ENCODE assay signal across 18 cellular contexts in the genomic region with DNA sequence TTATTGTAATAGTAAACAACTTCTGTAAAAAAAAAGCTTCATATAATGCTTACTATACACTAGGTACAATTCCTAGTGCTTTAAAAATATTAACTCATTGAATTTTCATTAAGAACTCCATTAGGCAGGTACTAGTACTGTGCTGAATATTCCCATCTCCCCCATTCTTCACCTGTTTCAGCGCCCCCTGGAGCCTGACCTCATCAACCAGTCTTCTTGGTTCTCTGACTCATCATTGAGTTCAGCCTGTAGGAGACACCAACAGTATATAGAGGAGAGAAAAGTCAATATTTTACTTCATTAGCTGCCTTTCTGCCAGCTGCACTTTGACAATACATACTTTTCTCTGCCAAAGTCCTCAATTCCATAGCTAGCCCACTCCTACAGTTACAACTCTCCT.
DNase-seq lines count a peak whose midpoint lies in the region; ATAC-seq and TF ChIP-seq lines count a peak whose summit lies in the region.
"Had no signal": no experiment of that assay in that cellular context is flagged by ENCODE, and none has a peak within 500 bp of the region (broad histone marks: within the 10 kb centered on the region; RNA-seq: fewer than 3 reads in every experiment).

No MANE protein-coding gene starts in this region.

- H3K4me2 ChIP-seq in DOHH2 (ENCODE audit: low read length) (no peak overlapping the region), PC-9 (no peak overlapping the region)
- H3K4me2 ChIP-seq: KMS-11 had no signal

- CTCF ChIA-PET in PC-9 (lab: Charles Lee), result no interaction called here

- intact Hi-C loops in PC-9 (cut with micrococcal nuclease; ENCODE audit: unreplicated experiment), result no loop called here

- H3K4me3 ChIP-seq in DOHH2 (ENCODE audit: low read length) (no peak overlapping the region), PC-9 (no peak overlapping the region)
- H3K4me3 ChIP-seq: left lung, testis had no signal

- H3K9me2 ChIP-seq in DOHH2 (replicated peaks; ENCODE audit: control insufficient read depth, low read length) (no peaks in the 10 kb centered on the region), PC-9 (ENCODE audit: insufficient read depth) (no peaks in the 10 kb centered on the region)

- H3K27me3 ChIP-seq in DOHH2 (ENCODE audit: control insufficient read depth, low read length) (no peaks in the 10 kb centered on the region), PC-9 (ENCODE audit: insufficient read depth, low read depth) (peaks cover 14% of the 10 kb centered on the region)
- H3K27me3 ChIP-seq: left lung, testis had no signal

- ATAC-seq in HG02623 (IDR thresholded peaks at IDR 0.05; ENCODE audit: unreplicated experiment), result no peak
- ATAC-seq: activated naive CD4-positive, alpha-beta T cell treated with anti-CD3 and anti-CD28 coated beads, Interleukin-2, amount 50 U/mL, for 72 hours; HCT116; left lung; T-cell had no signal

- H2AFZ ChIP-seq in PC-9, result no peak overlapping the region

- H3K79me2 ChIP-seq in DOHH2 (ENCODE audit: control insufficient read depth, low read length), result no peaks in the 10 kb centered on the region
- no peaks in the 10 kb centered on the region for H3K79me2 ChIP-seq in PC-9 (ENCODE audit: low read depth)

- H3K4me1 ChIP-seq in DOHH2 (ENCODE audit: control insufficient read depth, low read length) (no peaks in the 10 kb centered on the region), PC-9 (replicated peaks; ENCODE audit: insufficient read depth) (no peaks in the 10 kb centered on the region)
- H3K4me1 ChIP-seq: left lung, testis had no signal

- H3K36me3 ChIP-seq in DOHH2 (ENCODE audit: control insufficient read depth, low read length), result no peaks in the 10 kb centered on the region
- no peaks in the 10 kb centered on the region for H3K36me3 ChIP-seq in PC-9 (ENCODE audit: low read depth)
- H3K36me3 ChIP-seq: left lung had no signal

- H3K9me3 ChIP-seq in DOHH2 (ENCODE audit: control insufficient read depth, insufficient read depth, low read length) (no peaks in the 10 kb centered on the region), PC-9 (ENCODE audit: insufficient read depth, low read depth) (no peaks in the 10 kb centered on the region)
- H3K9me3 ChIP-seq: left lung, testis had no signal

- no TSS peak for BruUV-seq in PC-9 (replicated peaks; lab: Mats Ljungman, UMichigan)

- H3F3A ChIP-seq in DOHH2 (ENCODE audit: control insufficient read depth, insufficient read depth) (no peaks in the 10 kb centered on the region), PC-9 (ENCODE audit: insufficient read depth, low read depth) (no peaks in the 10 kb centered on the region)

- DNase-seq in COLO668 (lab: John Stamatoyannopoulos, UW; ENCODE audit: unreplicated experiment), result peak; percentile 11
- DNase-seq in SHP77 treated with DMSO at 0.1 percent for 48 hours (lab: John Stamatoyannopoulos, UW), result peak; percentile 25
- peak; percentile 12 for DNase-seq in iPS-NIHi7 (ENCODE audit: extremely low spot score)
- DNase-seq in PC-9, result no peak
- DNase-seq in NCI-H524 treated with DMSO at 0.1 percent for 48 hours (lab: John Stamatoyannopoulos, UW), result no peak
- DNase-seq: activated CD4-positive, alpha-beta T cell treated with anti-CD3 and anti-CD28 coated beads, Interleukin-2, amount 50 U/mL, for 4 hours; activated T-cell treated with anti-CD3 and anti-CD28 coated beads, Interleukin-2, amount 50 U/mL, for 1 hour; hypothalamus; left lung; NCI-H1105; NCI-H2171; T-cell; testis had no signal

- H4K20me1 ChIP-seq in DOHH2 (ENCODE audit: control insufficient read depth, insufficient read depth, low read depth, low read length) (no peaks in the 10 kb centered on the region), PC-9 (ENCODE audit: insufficient read depth) (no peaks in the 10 kb centered on the region)

- no peak overlapping the region for H3K27ac ChIP-seq in DOHH2 (ENCODE audit: low read depth, low read length)
- no peak overlapping the region for H3K27ac ChIP-seq in PC-9
- H3K27ac ChIP-seq: KMS-11, left lung, testis had no signal

- POLR2A ChIA-PET in PC-9 (lab: Charles Lee; ENCODE audit: unreplicated experiment), result no interaction called here

- TF ChIP-seq CTCF in DOHH2 (IDR thresholded peaks at IDR 0.05; ENCODE audit: low read depth, low read length, poor library complexity, severe bottlenecking) (peak; percentile 15), PC-9 (conservative IDR thresholded peaks at IDR 0.05) (no peak; the same call in 1 of the 2 replicates)

Comparison
In these comparisons a context has a peak if more than half of its experiments do, and no peak if none do; other contexts are left out.
1. DNase-seq: peak in COLO668 (single experiment), SHP77 treated with DMSO at 0.1 percent for 48 hours (single experiment) and iPS-NIHi7 (single experiment); none in PC-9 (0 of 2) and NCI-H524 treated with DMSO at 0.1 percent for 48 hours (single experiment).